ENCODE assay signal across 8 cellular contexts in genomic region chr3:48188266-48189201, GRCh38. TPM values are rescaled to one million over a fixed set of nuclear protein-coding genes. Genes with fewer than 3 reads are reported as not detected.
DNase-seq lines count a peak whose midpoint lies in the region; ATAC-seq and TF ChIP-seq lines count a peak whose summit lies in the region.

TSS of gene CDC25A (minus strand) at chr3:48188417. CDS start at chr3:48187947, 470 bp downstream.

- WGBS in testis, 2 donors: 5% methylated on average over 13 to 44 of the region's 44 CpGs

- H3K4me3 ChIP-seq in GM08714 (ENCODE audit: low read length): peak within 1 kb of the TSS; percentile 100
- peak within 1 kb of the TSS; percentile 75 to 76 for H3K4me3 ChIP-seq in testis

- H3K27me3 ChIP-seq in testis: no peaks in the 10 kb centered on the region

- peak within 1 kb of the TSS; percentile 82 to 98 for H3K27ac Mint-ChIP-seq in activated naive CD4-positive, alpha-beta T cell treated with anti-CD3 and anti-CD28 coated beads, Interleukin-2, amount 50 U/mL, for 72 hours

- H3K9me3 Mint-ChIP-seq in activated naive CD4-positive, alpha-beta T cell treated with anti-CD3 and anti-CD28 coated beads, Interleukin-2, amount 50 U/mL, for 72 hours: no peaks in the 10 kb centered on the region

- DNase-seq in NCI-H1092 treated with DMSO at 0.1 percent for 48 hours (lab: John Stamatoyannopoulos, UW): peak; percentile 98
- peak; percentile 100 for DNase-seq in SKM-1 (lab: John Stamatoyannopoulos, UW; ENCODE audit: unreplicated experiment)
- DNase-seq in activated naive CD4-positive, alpha-beta T cell treated with anti-CD3 and anti-CD28 coated beads, Interleukin-2, amount 50 U/mL, for 72 hours (ENCODE audit: low spot score in 2 of 2): peak; percentile 89 to 93
- peak; percentile 94 for DNase-seq in glomerular endothelial cell (ENCODE audit: extremely low read depth, low read depth, low spot score)
- DNase-seq in occipital lobe (lab: John Stamatoyannopoulos, UW): peak; percentile 94
- peak; percentile 99 for DNase-seq in testis

- H3K4me1 ChIP-seq in testis: peaks cover 11% of the 10 kb centered on the region

- no peak for TF ChIP-seq POLR2A in testis (IDR thresholded peaks at IDR 0.05)

- H3K36me3 ChIP-seq in testis (ENCODE audit: low read depth, missing control alignments): no peaks in the 10 kb centered on the region

- H3K27ac ChIP-seq in testis: peak within 1 kb of the TSS; percentile 61 to 78

- H3K36me3 Mint-ChIP-seq in activated naive CD4-positive, alpha-beta T cell treated with anti-CD3 and anti-CD28 coated beads, Interleukin-2, amount 50 U/mL, for 72 hours: peaks cover 37 to 40% of the 10 kb centered on the region in 2 donors

- TF ChIP-seq CTCF in testis (IDR thresholded peaks at IDR 0.05): peak in 1 of 3 experiments; percentile 1

- no peaks in the 10 kb centered on the region for H3K9me3 ChIP-seq in testis

- peak; percentile 96 for ATAC-seq in HG02610 (IDR thresholded peaks at IDR 0.05; ENCODE audit: unreplicated experiment)
- peak; percentile 98 to 99 for ATAC-seq in activated naive CD4-positive, alpha-beta T cell treated with anti-CD3 and anti-CD28 coated beads, Interleukin-2, amount 50 U/mL, for 72 hours

- intact Hi-C loops in testis (cut with DNase I; ENCODE audit: low total_unique reads): no loop called here

RNA-seq across cellular contexts. Expression of gene CDC25A, which starts in this region (rescaled TPM):
- total RNA-seq in activated naive CD4-positive, alpha-beta T cell treated with anti-CD3 and anti-CD28 coated beads, Interleukin-2, amount 50 U/mL, for 72 hours: 10 to 100 TPM; 29.0 to 37.6 TPM
- 2.7 and 9.7 TPM in 2 replicates for total RNA-seq in glomerular endothelial cell
- 3.7 TPM for total RNA-seq in occipital lobe
- total RNA-seq in testis: 10 to 100 TPM; 46.3 to 51.6 TPM
- polyA plus RNA-seq in testis (ENCODE audit: insufficient read depth, low read depth, low replicate concordance): 29.3 TPM

Comparison
In these comparisons a context has a peak if more than half of its experiments do, and no peak if none do; other contexts are left out.
1. Peak in every context shown above with its lines: DNase-seq, ATAC-seq, H3K4me3 ChIP-seq and H3K27ac ChIP-seq.